11 cellular contexts compared by ENCODE assay signal in the genomic region with DNA sequence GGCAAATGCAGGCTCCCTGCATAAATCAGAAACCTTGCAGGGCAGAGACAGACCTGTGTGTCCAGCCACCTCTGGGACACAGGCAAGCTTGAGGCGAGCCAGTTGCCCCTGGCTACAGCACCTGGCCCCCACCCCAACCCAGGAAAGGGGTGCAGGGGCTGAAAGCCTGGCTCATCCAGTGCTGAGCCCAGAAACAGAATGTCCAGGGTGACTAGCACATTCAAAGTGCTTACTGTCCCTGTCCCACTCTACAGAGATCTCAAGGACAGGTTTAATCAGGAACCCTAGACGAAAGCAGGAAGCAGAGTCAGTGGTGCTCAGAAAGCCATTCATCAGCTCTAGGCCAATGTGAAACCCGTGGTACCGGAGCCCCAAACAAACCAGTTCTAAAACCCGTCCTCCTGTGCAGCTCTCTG. TPM values are rescaled to one million over a fixed set of nuclear protein-coding genes. Genes with fewer than 3 reads are reported as not detected.
A peak's percentile ranks its signal among the peaks of the same experiment; 100 is the strongest.
DNase-seq lines count a peak whose midpoint lies in the region; ATAC-seq, FAIRE-seq and TF ChIP-seq lines count a peak whose summit lies in the region.
"Had no signal": no experiment of that assay in that cellular context is flagged by ENCODE, and none has a peak within 500 bp of the region (broad histone marks: within the 10 kb centered on the region; RNA-seq: fewer than 3 reads in every experiment).

No MANE protein-coding gene starts in this region.

- no peaks in the 10 kb centered on the region for H3K9me3 Mint-ChIP-seq in neural progenitor cell
- no peaks in the 10 kb centered on the region for H3K9me3 Mint-ChIP-seq in activated CD4-positive, alpha-beta T cell treated with anti-CD3 and anti-CD28 coated beads for 36 hours (ENCODE audit: low read depth)
- H3K9me3 Mint-ChIP-seq: activated naive CD4-positive, alpha-beta T cell treated with anti-CD3 and anti-CD28 coated beads, Interleukin-2, amount 10 ng/mL, durations not matched to agents 7 days and 5 days had no signal

- no peak overlapping the region for H3K4me3 Mint-ChIP-seq in neural progenitor cell
- no peak overlapping the region for H3K4me3 Mint-ChIP-seq in activated CD4-positive, alpha-beta T cell treated with anti-CD3 and anti-CD28 coated beads for 36 hours
- H3K4me3 Mint-ChIP-seq: activated naive CD4-positive, alpha-beta T cell treated with anti-CD3 and anti-CD28 coated beads, Interleukin-2, amount 10 ng/mL, durations not matched to agents 7 days and 5 days had no signal

- H2AFZ ChIP-seq in neural progenitor cell (replicated peaks) = no peak overlapping the region

- peak overlapping the region; percentile 51 for H3K4me2 ChIP-seq in neural progenitor cell

- intact Hi-C loops in Right ventricle myocardium superior (cut with DNase I) (no loop called here), cardiac septum (cut with DNase I) (no loop called here), esophagus squamous epithelium (cut with DNase I) (no loop called here)
- intact Hi-C loops in activated CD4-positive, alpha-beta T cell treated with anti-CD3 and anti-CD28 coated beads for 36 hours (cut with DNase I, micrococcal nuclease) = no loop called here

- no peak overlapping the region for H3K9ac ChIP-seq in neural progenitor cell

- H3K4me1 ChIP-seq in esophagus squamous epithelium (peaks cover 10 to 83% (median 15%) of the 10 kb centered on the region in 3 donors), neural progenitor cell (peaks cover 47% of the 10 kb centered on the region)

- no peak for FAIRE-seq in urothelium cell line (lab: Jason Lieb, UNC)

- POLR2A ChIA-PET in activated CD4-positive, alpha-beta T cell treated with anti-CD3 and anti-CD28 coated beads for 36 hours (lab: Charles Lee) = no interaction called here

- no peak for TF ChIP-seq CTCF in esophagus squamous epithelium (IDR thresholded peaks at IDR 0.05)
- TF ChIP-seq CTCF in neural progenitor cell (IDR thresholded peaks at IDR 0.05) = no peak

- H3K27ac Mint-ChIP-seq in neural progenitor cell = peak overlapping the region; percentile 99
- H3K27ac Mint-ChIP-seq in activated CD4-positive, alpha-beta T cell treated with anti-CD3 and anti-CD28 coated beads for 36 hours = no peak overlapping the region
- H3K27ac Mint-ChIP-seq: activated naive CD4-positive, alpha-beta T cell treated with anti-CD3 and anti-CD28 coated beads, Interleukin-2, amount 10 ng/mL, durations not matched to agents 7 days and 5 days had no signal

- H3K27me3 ChIP-seq in esophagus squamous epithelium (no peaks in the 10 kb centered on the region), neural progenitor cell (no peaks in the 10 kb centered on the region)

- H3K27ac ChIP-seq in esophagus squamous epithelium (peak overlapping the region; percentile 25 to 78 (median 50)), neural progenitor cell (no peak overlapping the region)

- TF ChIP-seq POLR2A in esophagus squamous epithelium (IDR thresholded peaks at IDR 0.05) = no peak

- H3K4me1 Mint-ChIP-seq in neural progenitor cell = peaks cover 84% of the 10 kb centered on the region
- peaks cover 14% of the 10 kb centered on the region for H3K4me1 Mint-ChIP-seq in activated CD4-positive, alpha-beta T cell treated with anti-CD3 and anti-CD28 coated beads for 36 hours

- H3K4me3 ChIP-seq in esophagus squamous epithelium (no peak overlapping the region), neural progenitor cell (no peak overlapping the region)

- peaks cover 3% of the 10 kb centered on the region for H3K36me3 Mint-ChIP-seq in neural progenitor cell
- no peaks in the 10 kb centered on the region for H3K36me3 Mint-ChIP-seq in activated CD4-positive, alpha-beta T cell treated with anti-CD3 and anti-CD28 coated beads for 36 hours (ENCODE audit: low read depth)
- H3K36me3 Mint-ChIP-seq: activated naive CD4-positive, alpha-beta T cell treated with anti-CD3 and anti-CD28 coated beads, Interleukin-2, amount 10 ng/mL, durations not matched to agents 7 days and 5 days had no signal

- no peak for DNase-seq in Right ventricle myocardium superior
- DNase-seq in cardiac septum (ENCODE audit: low spot score) = no peak
- no peak for DNase-seq in esophagus squamous epithelium (lab: John Stamatoyannopoulos, UW)
- DNase-seq in neural progenitor cell (ENCODE audit: low spot score) = no peak
- DNase-seq in urothelium cell line (ENCODE audit: low spot score) = peak; percentile 20
- no peak for DNase-seq in RKO (ENCODE audit: low spot score)
- no peak for DNase-seq in DMS 273 treated with DMSO at 0.1 percent for 48 hours (lab: John Stamatoyannopoulos, UW)
- DNase-seq in activated CD4-positive, alpha-beta T cell treated with anti-CD3 and anti-CD28 coated beads for 36 hours = no peak
- DNase-seq: activated naive CD4-positive, alpha-beta T cell treated with anti-CD3 and anti-CD28 coated beads, Interleukin-2, amount 10 ng/mL, durations not matched to agents 7 days and 5 days; NCI-H187; T-helper 9 cell had no signal

- 75 to 77% methylated on average over 4 of the region's 5 CpGs for WGBS in esophagus squamous epithelium, 2 donors

- no peaks in the 10 kb centered on the region for H3K9me3 ChIP-seq in esophagus squamous epithelium
- no peaks in the 10 kb centered on the region for H3K9me3 ChIP-seq in neural progenitor cell (ENCODE audit: low read depth)

- H3F3A ChIP-seq in neural progenitor cell (ENCODE audit: low read depth) = peaks cover 31% of the 10 kb centered on the region

- CTCF ChIA-PET in activated CD4-positive, alpha-beta T cell treated with anti-CD3 and anti-CD28 coated beads for 36 hours (lab: Charles Lee) = no interaction called here

- peaks cover 2% of the 10 kb centered on the region for H3K27me3 Mint-ChIP-seq in neural progenitor cell (ENCODE audit: insufficient read depth, low read depth)
- H3K27me3 Mint-ChIP-seq in activated CD4-positive, alpha-beta T cell treated with anti-CD3 and anti-CD28 coated beads for 36 hours = no peaks in the 10 kb centered on the region
- H3K27me3 Mint-ChIP-seq: activated naive CD4-positive, alpha-beta T cell treated with anti-CD3 and anti-CD28 coated beads, Interleukin-2, amount 10 ng/mL, durations not matched to agents 7 days and 5 days had no signal

- H3K36me3 ChIP-seq in esophagus squamous epithelium (no peaks in the 10 kb centered on the region), neural progenitor cell (no peaks in the 10 kb centered on the region)

- peaks cover 68% of the 10 kb centered on the region for H4K20me1 ChIP-seq in neural progenitor cell (ENCODE audit: low read depth)

- peaks cover 9% of the 10 kb centered on the region for H3K79me2 ChIP-seq in neural progenitor cell (ENCODE audit: low read depth)

- ATAC-seq in Right ventricle myocardium superior (ENCODE audit: poor library complexity) = peak; percentile 40
- no peak for ATAC-seq in activated CD4-positive, alpha-beta T cell treated with anti-CD3 and anti-CD28 coated beads for 36 hours

RNA-seq across cellular contexts. Expression of a gene that starts 31.9 kb away (rescaled TPM):
- total RNA-seq in Right ventricle myocardium superior (16.2 TPM), cardiac septum (77.1 TPM), esophagus squamous epithelium (100 to 1,000 TPM in 1 of 4 donors, 10 to 100 TPM in 3; 49.8 to 129 (median 59.3) TPM), neural progenitor cell (ENCODE audit: low replicate concordance) (20.3 and 24.0 TPM in 2 replicates)
- 1 to 10 TPM; 6.4 to 8.4 TPM for total RNA-seq in activated CD4-positive, alpha-beta T cell treated with anti-CD3 and anti-CD28 coated beads for 36 hours
